Comparison of ENCODE assay signal across 7 cellular contexts in genomic region chr6:135535989-135536414, GRCh38. TPM values are rescaled to one million over a fixed set of nuclear protein-coding genes. Genes with fewer than 3 reads are reported as not detected.
A peak's percentile ranks its signal among the peaks of the same experiment; 100 is the strongest.
DNase-seq lines count a peak whose midpoint lies in the region; ATAC-seq, FAIRE-seq and TF ChIP-seq lines count a peak whose summit lies in the region.

No MANE protein-coding gene starts in this region.

- H3K27ac ChIP-seq in K562 (ENCODE audit: extremely low read depth, low read depth, low read length) = no peak overlapping the region
- H3K27ac ChIP-seq in tibial artery = no peak overlapping the region

- TF ChIP-seq CTCF in K562 (IDR thresholded peaks at IDR 0.05 in 2 of 3, conservative IDR thresholded peaks at IDR 0.05 in 1 of 3; ENCODE audit: insufficient read depth in 2 of 3, low read depth in 1 of 3, low read length in 3 of 3) = peak; percentile 57 to 85 (median 73); a peak in 5 of 6 replicates
- TF ChIP-seq CTCF in tibial artery (IDR thresholded peaks at IDR 0.05) = peak; percentile 57 to 61

- TF ChIP-seq EP300 in K562 (IDR thresholded peaks at IDR 0.05; ENCODE audit: low read length) = no peak

- H3K9ac ChIP-seq in K562 (ENCODE audit: insufficient read depth in 1 of 2, low read depth in 2 of 2, low read length in 2 of 2) = no peak overlapping the region

- no peaks in the 10 kb centered on the region for H3K9me1 ChIP-seq in K562 (ENCODE audit: control insufficient read depth, insufficient read depth, low read length)

- H3K4me3 ChIP-seq in H7 (ENCODE audit: insufficient read depth, low read depth, low read length) = no peak overlapping the region
- H3K4me3 ChIP-seq in K562 = no peak overlapping the region
- H3K4me3 ChIP-seq in tibial artery = no peak overlapping the region

- no TSS peak for BruUV-seq in K562 (replicated peaks; lab: Mats Ljungman, UMichigan)

- DNase-seq in DMS153 treated with DMSO at 0.1 percent for 48 hours (lab: John Stamatoyannopoulos, UW; ENCODE audit: unreplicated experiment) (peak; percentile 54), H7 (peak; percentile 38), NCI-H69 (lab: John Stamatoyannopoulos, UW) (peak; percentile 73), K562 (ENCODE audit: extremely low read depth in 1 of 4, low spot score in 3 of 4) (peak; percentile 29 to 53 (median 43)), kidney glomerular epithelial cell (lab: John Stamatoyannopoulos, UW) (peak; percentile 47), tibial artery (no peak)

- 2% methylated on average over 4 of the region's 4 CpGs for WGBS in K562 (ENCODE audit: insufficient coverage, low coverage, missing lambda C conversion rate)

- no peak overlapping the region for H2AFZ ChIP-seq in K562 (ENCODE audit: low read depth, low read length)

- H3K36me3 ChIP-seq in H7 (replicated peaks; ENCODE audit: control insufficient read depth, insufficient read depth, low read length) (no peaks in the 10 kb centered on the region), K562 (ENCODE audit: control insufficient read depth, insufficient read depth, low read length) (no peaks in the 10 kb centered on the region), tibial artery (no peaks in the 10 kb centered on the region)

- TF ChIP-seq RAD21 in K562 (CRISPR knock-in tag; conservative IDR thresholded peaks at IDR 0.05 in 1 of 2, IDR thresholded peaks at IDR 0.05 in 1 of 2) = peak; percentile 86 to 89

- no peak overlapping the region for H3K4me2 ChIP-seq in K562 (ENCODE audit: insufficient read depth, low read length)

- H4K20me1 ChIP-seq in K562 (replicated peaks; ENCODE audit: control insufficient read depth, insufficient read depth, low read length) = no peaks in the 10 kb centered on the region

- intact Hi-C loops in K562 (cut with micrococcal nuclease) = loop anchor here (1.0 to 5.0 kb wide), 5 partner anchors 30 to 690 kb away; no protein-coding TSS in a partner anchor
- intact Hi-C loops in tibial artery (cut with DNase I; ENCODE audit: low total_unique reads) = loop anchor here (10.0 kb wide), 1 partner anchor 689 kb away; no protein-coding TSS in a partner anchor

- no peaks in the 10 kb centered on the region for H3K79me2 ChIP-seq in K562 (ENCODE audit: control insufficient read depth, insufficient read depth, low read length)

- POLR2A ChIA-PET in K562 (lab: Yijun Ruan, JAX) = interaction anchor here (0.6 to 1.8 kb wide), 7 partner anchors 9 to 483 kb away, joined by 3 to 7 read pairs (median 4); no protein-coding TSS in a partner anchor

- peak; percentile 61 for FAIRE-seq in K562 (lab: Jason Lieb, UNC)

- H3K27me3 ChIP-seq in H7 (ENCODE audit: control insufficient read depth, insufficient read depth, low read length) = no peaks in the 10 kb centered on the region
- H3K27me3 ChIP-seq in K562 (ENCODE audit: control insufficient read depth in 2 of 2, insufficient read depth in 2 of 2, low read length in 2 of 2) = no peaks in the 10 kb centered on the region
- no peaks in the 10 kb centered on the region for H3K27me3 ChIP-seq in tibial artery

- TF ChIP-seq POLR2A in K562 (conservative IDR thresholded peaks at IDR 0.05) = no peak

- CTCF ChIA-PET in K562 (lab: Yijun Ruan, JAX; ENCODE audit: low intra/inter-chr PET ratio) = interaction anchor here (0.6 to 1.5 kb wide), 5 partner anchors 29 to 690 kb away, joined by 3 to 6 read pairs (median 3); no protein-coding TSS in a partner anchor

- in situ Hi-C loops in K562 (cut with MboI) = loop anchor here (5.0 to 10.0 kb wide), 2 partner anchors 79 to 689 kb away; no protein-coding TSS in a partner anchor

- H3K4me1 ChIP-seq in K562 (replicated peaks in 1 of 2; ENCODE audit: control insufficient read depth in 2 of 2, insufficient read depth in 2 of 2, low read length in 2 of 2) (no peaks in the 10 kb centered on the region), tibial artery (peaks cover 0 to 10% (median 3%) of the 10 kb centered on the region in 4 donors)

- ATAC-seq in K562 (peak; percentile 81), HG02840 (IDR thresholded peaks at IDR 0.05; ENCODE audit: low FRiP score, unreplicated experiment) (no peak)

- no peaks in the 10 kb centered on the region for H3K9me3 ChIP-seq in K562 (replicated peaks; ENCODE audit: control insufficient read depth, insufficient read depth, low read depth, low read length)
- H3K9me3 ChIP-seq in tibial artery = no peaks in the 10 kb centered on the region

TF ChIP-seq in K562, 482 proteins besides CTCF, POLR2A, EP300 and RAD21 (continues in another document):
- TF ChIP-seq, protein P1, sequence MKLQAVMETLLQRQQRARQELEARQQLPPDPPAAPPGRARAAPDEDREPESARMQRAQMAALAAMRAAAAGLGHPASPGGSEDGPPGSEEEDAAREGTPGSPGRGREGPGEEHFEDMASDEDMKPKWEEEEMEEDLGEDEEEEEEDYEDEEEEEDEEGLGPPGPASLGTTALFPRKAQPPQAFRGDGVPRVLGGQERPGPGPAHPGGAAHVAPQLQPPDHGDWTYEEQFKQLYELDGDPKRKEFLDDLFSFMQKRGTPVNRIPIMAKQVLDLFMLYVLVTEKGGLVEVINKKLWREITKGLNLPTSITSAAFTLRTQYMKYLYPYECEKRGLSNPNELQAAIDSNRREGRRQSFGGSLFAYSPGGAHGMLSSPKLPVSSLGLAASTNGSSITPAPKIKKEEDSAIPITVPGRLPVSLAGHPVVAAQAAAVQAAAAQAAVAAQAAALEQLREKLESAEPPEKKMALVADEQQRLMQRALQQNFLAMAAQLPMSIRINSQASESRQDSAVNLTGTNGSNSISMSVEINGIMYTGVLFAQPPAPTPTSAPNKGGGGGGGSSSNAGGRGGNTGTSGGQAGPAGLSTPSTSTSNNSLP (IDR thresholded peaks at IDR 0.05; ENCODE audit: borderline replicate concordance, low read depth, low read length) = peak; percentile 82; the same call in 1 of the 2 replicates
- TF ChIP-seq CC2D1A (IDR thresholded peaks at IDR 0.05) = 0 out of 2 replicates have a peak, but pooled peaks have one; percentile 32
- TF ChIP-seq ZNF707 (CRISPR knock-in tag; conservative IDR thresholded peaks at IDR 0.05) = no peak
- TF ChIP-seq ZNF384 (IDR thresholded peaks at IDR 0.05; ENCODE audit: low read depth, low read length) = 0 out of 2 replicates have a peak, but pooled peaks have one; percentile 21
- TF ChIP-seq HNRNPH1 (optimal IDR thresholded peaks at IDR 0.05; ENCODE audit: low read depth, low read length) = no peak
- 0 out of 2 replicates have a peak, but pooled peaks have one; percentile 78 for TF ChIP-seq HMG20B (CRISPR knock-in tag; IDR thresholded peaks at IDR 0.05)
- 0 out of 4 replicates have a peak, but pooled peaks of 1 of the 2 experiments have one; percentile 19 for TF ChIP-seq RCOR1 (IDR thresholded peaks at IDR 0.05; ENCODE audit: borderline replicate concordance in 1 of 2, low read depth in 2 of 2, low read length in 2 of 2)
- TF ChIP-seq JUND (IDR thresholded peaks at IDR 0.05; ENCODE audit: borderline replicate concordance, low read depth, low read length) = 0 out of 2 replicates have a peak, but pooled peaks have one; percentile 9
- no peak for TF ChIP-seq JUND (tag; IDR thresholded peaks at IDR 0.05; ENCODE audit: borderline replicate concordance, low read depth, low read length)
- TF ChIP-seq, protein P2, sequence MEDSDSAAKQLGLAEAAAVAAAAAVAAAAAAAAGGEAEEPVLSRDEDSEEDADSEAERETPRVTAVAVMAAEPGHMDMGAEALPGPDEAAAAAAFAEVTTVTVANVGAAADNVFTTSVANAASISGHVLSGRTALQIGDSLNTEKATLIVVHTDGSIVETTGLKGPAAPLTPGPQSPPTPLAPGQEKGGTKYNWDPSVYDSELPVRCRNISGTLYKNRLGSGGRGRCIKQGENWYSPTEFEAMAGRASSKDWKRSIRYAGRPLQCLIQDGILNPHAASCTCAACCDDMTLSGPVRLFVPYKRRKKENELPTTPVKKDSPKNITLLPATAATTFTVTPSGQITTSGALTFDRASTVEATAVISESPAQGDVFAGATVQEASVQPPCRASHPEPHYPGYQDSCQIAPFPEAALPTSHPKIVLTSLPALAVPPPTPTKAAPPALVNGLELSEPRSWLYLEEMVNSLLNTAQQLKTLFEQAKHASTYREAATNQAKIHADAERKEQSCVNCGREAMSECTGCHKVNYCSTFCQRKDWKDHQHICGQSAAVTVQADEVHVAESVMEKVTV (CRISPR knock-in tag; IDR thresholded peaks at IDR 0.05) = peak; percentile 68
- no peak for TF ChIP-seq SMARCC2 (IDR thresholded peaks at IDR 0.05; ENCODE audit: low read depth)
- TF ChIP-seq SAP30 (IDR thresholded peaks at IDR 0.05; ENCODE audit: borderline replicate concordance, insufficient read depth, low read depth, low read length, poor library complexity, severe bottlenecking) = no peak
- peak; percentile 51 for TF ChIP-seq SMC3 (conservative IDR thresholded peaks at IDR 0.05; ENCODE audit: insufficient read depth, low read depth, low read length)

RNA-seq across cellular contexts. Expression of gene AHI1, which starts 38.5 kb away (rescaled TPM):
- total RNA-seq in H7 (2014; rRNA removed; shearing (Covaris generic)) = 5.2 and 8.3 TPM in 2 replicates
- 51.8 and 267 TPM in 2 replicates for total RNA-seq in K562 (2011; cell fraction: chromatin; rRNA removed; ENCODE audit: low replicate concordance)
- total RNA-seq in K562 (2011; cell fraction: nucleolus; rRNA removed) = 24.5 and 37.9 TPM in 2 replicates
- total RNA-seq in K562 (2011; cell fraction: nucleoplasm; rRNA removed) = 73.0 and 108 TPM in 2 replicates
- total RNA-seq in K562 (2014; rRNA removed) (23.8 and 26.2 TPM in 2 replicates), K562 (2014; rRNA removed; fragmentation: Illumina TruSeq; extraction: Trizol) (45.6 and 54.3 TPM in 2 replicates), K562 (2015; rRNA removed; fragmentation: Illumina TruSeq; extraction: Trizol) (37.1 and 41.1 TPM in 2 replicates), K562 (2021) (30.9 and 33.8 TPM in 2 replicates)
- polyA plus RNA-seq in K562 (2011; rRNA removed) (39.6 and 54.9 TPM in 2 replicates), K562 (2014; fragmentation: Illumina TruSeq; extraction: Trizol) (30.0 and 34.8 TPM in 2 replicates), K562 (2014; fragmentation: Nextera tagmentation; extraction: Ambion mirVana) (10 to 100 TPM; 24.7 to 27.7 TPM), K562 (2014; rRNA removed) (24.1 and 32.2 TPM in 2 replicates)
- 6.8 and 11.1 TPM in 2 replicates for polyA plus RNA-seq in K562 (2011; cell fraction: cytosol; rRNA removed)
- 63.7 and 78.6 TPM in 2 replicates for polyA plus RNA-seq in K562 (2011; cell fraction: nucleus; rRNA removed)
- 19.1 and 23.8 TPM in 2 replicates for polyA plus RNA-seq in K562 (2012)
- 104 and 113 TPM in 2 replicates for polyA minus RNA-seq in K562 (2011; rRNA and poly(A)+ RNA removed)
- polyA minus RNA-seq in K562 (2011; cell fraction: cytosol; rRNA and poly(A)+ RNA removed) = 19.1 and 22.9 TPM in 2 replicates
- 73.5 and 131 TPM in 2 replicates for polyA minus RNA-seq in K562 (2011; cell fraction: nucleus; rRNA and poly(A)+ RNA removed)

Comparison
In these comparisons a context has a peak if more than half of its experiments do, and no peak if none do; other contexts are left out.
1. DNase-seq: peak in DMS153 treated with DMSO at 0.1 percent for 48 hours (single experiment), H7 (single experiment), NCI-H69 (single experiment), K562 (4 of 4) and kidney glomerular epithelial cell (single experiment); none in tibial artery (0 of 2).